21 cellular contexts compared by ENCODE assay signal in genomic region chr6:2863901-2864300, GRCh38. TPM values are rescaled to one million over a fixed set of nuclear protein-coding genes. Genes with fewer than 3 reads are reported as not detected.
DNase-seq lines count a peak whose midpoint lies in the region; ATAC-seq and TF ChIP-seq lines count a peak whose summit lies in the region.
"Had no signal": no experiment of that assay in that cellular context is flagged by ENCODE, and none has a peak within 500 bp of the region (broad histone marks: within the 10 kb centered on the region; RNA-seq: fewer than 3 reads in every experiment).

No MANE protein-coding gene starts in this region.

- H3K36me3 ChIP-seq in prostate gland: no peaks in the 10 kb centered on the region
- no peaks in the 10 kb centered on the region for H3K36me3 ChIP-seq in heart left ventricle
- H3K36me3 ChIP-seq: SJCRH30 had no signal

- H3K4me1 ChIP-seq in prostate gland (replicated peaks) (no peaks in the 10 kb centered on the region), heart left ventricle (peaks cover 0 to 48% (median 5%) of the 10 kb centered on the region in 12 donors)

- H3K27me3 Mint-ChIP-seq in activated CD8-positive, alpha-beta memory T cell treated with anti-CD3 and anti-CD28 coated beads, Interleukin-2, amount 10 ng/mL, durations not matched to agents 7 days and 5 days: no peaks in the 10 kb centered on the region
- H3K27me3 Mint-ChIP-seq in central memory CD8-positive, alpha-beta T cell: no peaks in the 10 kb centered on the region

- H3K4me3 Mint-ChIP-seq in activated CD8-positive, alpha-beta memory T cell treated with anti-CD3 and anti-CD28 coated beads, Interleukin-2, amount 10 ng/mL, durations not matched to agents 7 days and 5 days: no peak overlapping the region
- H3K4me3 Mint-ChIP-seq in central memory CD8-positive, alpha-beta T cell: no peak overlapping the region
- H3K4me3 Mint-ChIP-seq: activated T-cell treated with anti-CD3 and anti-CD28 coated beads, Interleukin-2, amount 50 U/mL, for 4 hours; neural crest cell; type B pancreatic cell had no signal

- H3K27me3 ChIP-seq in prostate gland (replicated peaks; ENCODE audit: insufficient read depth) (no peaks in the 10 kb centered on the region), heart left ventricle (no peaks in the 10 kb centered on the region)
- H3K27me3 ChIP-seq: SJCRH30 had no signal

- no peaks in the 10 kb centered on the region for H3K9me3 ChIP-seq in prostate gland
- no peaks in the 10 kb centered on the region for H3K9me3 ChIP-seq in heart left ventricle
- H3K9me3 ChIP-seq: A549, SJCRH30 had no signal

- H3K9me3 Mint-ChIP-seq in activated CD8-positive, alpha-beta memory T cell treated with anti-CD3 and anti-CD28 coated beads, Interleukin-2, amount 10 ng/mL, durations not matched to agents 7 days and 5 days (ENCODE audit: low read depth): no peaks in the 10 kb centered on the region
- peaks cover 6% of the 10 kb centered on the region for H3K9me3 Mint-ChIP-seq in central memory CD8-positive, alpha-beta T cell
- H3K9me3 Mint-ChIP-seq: activated T-cell treated with anti-CD3 and anti-CD28 coated beads, Interleukin-2, amount 50 U/mL, for 4 hours; type B pancreatic cell had no signal

- H3K4me3 ChIP-seq in LNCaP clone FGC (ENCODE audit: low read depth, low read length) (no peak overlapping the region), prostate gland (no peak overlapping the region), heart left ventricle (no peak overlapping the region)
- H3K4me3 ChIP-seq: A549, PC-9, SJCRH30 had no signal

- intact Hi-C loops in prostate gland (cut with DNase I) (no loop called here), heart left ventricle (cut with DNase I) (no loop called here)

- TF ChIP-seq POLR2A in prostate gland (IDR thresholded peaks at IDR 0.05) (no peak), heart left ventricle (IDR thresholded peaks at IDR 0.05) (no peak)

- WGBS in prostate gland: 39% methylated on average over 2 of the region's 2 CpGs
- 89 to 93% (median 91%) methylated on average over 2 of the region's 2 CpGs for WGBS in heart left ventricle, 4 donors

- DNase-seq in activated CD8-positive, alpha-beta memory T cell treated with anti-CD3 and anti-CD28 coated beads, Interleukin-2, amount 10 ng/mL, durations not matched to agents 7 days and 5 days: peak; percentile 31
- no peak for DNase-seq in activated CD8-positive, alpha-beta memory T cell treated with anti-CD3 and anti-CD28 coated beads, Interleukin-2, amount 50 U/mL, for 48 hours
- DNase-seq in LNCaP clone FGC (ENCODE audit: low read depth) (peak; percentile 69), prostate gland (ENCODE audit: low spot score) (peak; percentile 41), SW 1271 (lab: John Stamatoyannopoulos, UW) (no peak), NCI-H510A treated with DMSO at 0.1 percent for 48 hours (lab: John Stamatoyannopoulos, UW) (no peak), heart left ventricle (no peak)
- no peak for DNase-seq in central memory CD8-positive, alpha-beta T cell (ENCODE audit: low spot score in 2 of 2)
- DNase-seq: activated CD4-positive, alpha-beta T cell treated with anti-CD3 and anti-CD28 coated beads for 4 hours; activated T-cell treated with anti-CD3 and anti-CD28 coated beads, Interleukin-2, amount 50 U/mL, for 4 hours; amniotic stem cell; central memory CD4-positive, alpha-beta T cell; IMR-90; NCI-H1048; NCI-H526; PC-9; stimulated activated naive CD4-positive, alpha-beta T cell had no signal

- peaks cover 79% of the 10 kb centered on the region for H3K4me1 Mint-ChIP-seq in activated CD8-positive, alpha-beta memory T cell treated with anti-CD3 and anti-CD28 coated beads, Interleukin-2, amount 10 ng/mL, durations not matched to agents 7 days and 5 days
- peaks cover 44% of the 10 kb centered on the region for H3K4me1 Mint-ChIP-seq in central memory CD8-positive, alpha-beta T cell

- H3K36me3 Mint-ChIP-seq in activated CD8-positive, alpha-beta memory T cell treated with anti-CD3 and anti-CD28 coated beads, Interleukin-2, amount 10 ng/mL, durations not matched to agents 7 days and 5 days: peaks cover 25% of the 10 kb centered on the region
- peaks cover 16% of the 10 kb centered on the region for H3K36me3 Mint-ChIP-seq in central memory CD8-positive, alpha-beta T cell (ENCODE audit: insufficient read depth)
- H3K36me3 Mint-ChIP-seq: type B pancreatic cell had no signal

- no peak for ATAC-seq in activated CD8-positive, alpha-beta memory T cell treated with anti-CD3 and anti-CD28 coated beads, Interleukin-2, amount 10 ng/mL, durations not matched to agents 7 days and 5 days
- no peak for ATAC-seq in central memory CD8-positive, alpha-beta T cell (replicated peaks; ENCODE audit: extremely low read depth, poor library complexity, severe bottlenecking)
- no peak for ATAC-seq in heart left ventricle
- ATAC-seq: A549; activated T-cell treated with anti-CD3 and anti-CD28 coated beads, Interleukin-2, amount 50 U/mL, for 4 hours had no signal

- H3K27ac ChIP-seq in prostate gland: no peak overlapping the region
- no peak overlapping the region for H3K27ac ChIP-seq in heart left ventricle
- H3K27ac ChIP-seq: PC-9 had no signal

- CTCF ChIA-PET in activated CD8-positive, alpha-beta memory T cell treated with anti-CD3 and anti-CD28 coated beads, Interleukin-2, amount 10 ng/mL, durations not matched to agents 7 days and 5 days (lab: Charles Lee): interaction anchor here (1.4 kb wide), 1 partner anchor 15 kb away, joined by 4 read pairs; no protein-coding TSS in a partner anchor

- no peak overlapping the region for H3K27ac Mint-ChIP-seq in activated CD8-positive, alpha-beta memory T cell treated with anti-CD3 and anti-CD28 coated beads, Interleukin-2, amount 10 ng/mL, durations not matched to agents 7 days and 5 days
- peak overlapping the region; percentile 97 for H3K27ac Mint-ChIP-seq in central memory CD8-positive, alpha-beta T cell (ENCODE audit: low read depth)
- H3K27ac Mint-ChIP-seq: type B pancreatic cell had no signal

- no peak for TF ChIP-seq CTCF in LNCaP clone FGC (IDR thresholded peaks at IDR 0.05; ENCODE audit: control insufficient read depth, extremely low read depth, insufficient read depth)
- TF ChIP-seq CTCF in prostate gland (IDR thresholded peaks at IDR 0.05): no peak
- TF ChIP-seq CTCF in heart left ventricle (IDR thresholded peaks at IDR 0.05): no peak

RNA-seq across cellular contexts. Expression of gene SERPINB1, which starts 22.2 kb away (rescaled TPM):
- 10 to 100 TPM; 55.2 to 65.7 TPM for total RNA-seq in activated CD8-positive, alpha-beta memory T cell treated with anti-CD3 and anti-CD28 coated beads, Interleukin-2, amount 10 ng/mL, durations not matched to agents 7 days and 5 days
- total RNA-seq in prostate gland: 10 to 100 TPM; 27.5 to 31.1 TPM
- total RNA-seq in heart left ventricle: 10 to 100 TPM; 15.6 to 55.6 (median 23.0) TPM
- polyA plus RNA-seq in heart left ventricle: 10 to 100 TPM; 15.4 to 20.4 TPM

RNA-seq across cellular contexts. Expression of gene SERPINB9, which starts 39.2 kb away (rescaled TPM):
- total RNA-seq in activated CD8-positive, alpha-beta memory T cell treated with anti-CD3 and anti-CD28 coated beads, Interleukin-2, amount 10 ng/mL, durations not matched to agents 7 days and 5 days: 10 to 100 TPM; 56.0 to 94.9 TPM
- total RNA-seq in prostate gland (10 to 100 TPM in 1 of 2 donors, 1 to 10 TPM in 1; 3.3 to 50.3 TPM), heart left ventricle (10 to 100 TPM in 1 of 9 donors, 1 to 10 TPM in 8; 2.1 to 16.7 (median 5.4) TPM)
- 1 to 10 TPM; 2.1 to 2.7 TPM for polyA plus RNA-seq in heart left ventricle

Comparison
In these comparisons a context has a peak if more than half of its experiments do, and no peak if none do; other contexts are left out.
1. DNase-seq: peak in activated CD8-positive, alpha-beta memory T cell treated with anti-CD3 and anti-CD28 coated beads, Interleukin-2, amount 10 ng/mL, durations not matched to agents 7 days and 5 days (single experiment), LNCaP clone FGC (single experiment) and prostate gland (single experiment); none in activated CD8-positive, alpha-beta memory T cell treated with anti-CD3 and anti-CD28 coated beads, Interleukin-2, amount 50 U/mL, for 48 hours (single experiment), central memory CD8-positive, alpha-beta T cell (0 of 2), SW 1271 (0 of 2), NCI-H510A treated with DMSO at 0.1 percent for 48 hours (single experiment) and heart left ventricle (0 of 5).